14 cellular contexts compared by ENCODE assay signal in the genomic region with DNA sequence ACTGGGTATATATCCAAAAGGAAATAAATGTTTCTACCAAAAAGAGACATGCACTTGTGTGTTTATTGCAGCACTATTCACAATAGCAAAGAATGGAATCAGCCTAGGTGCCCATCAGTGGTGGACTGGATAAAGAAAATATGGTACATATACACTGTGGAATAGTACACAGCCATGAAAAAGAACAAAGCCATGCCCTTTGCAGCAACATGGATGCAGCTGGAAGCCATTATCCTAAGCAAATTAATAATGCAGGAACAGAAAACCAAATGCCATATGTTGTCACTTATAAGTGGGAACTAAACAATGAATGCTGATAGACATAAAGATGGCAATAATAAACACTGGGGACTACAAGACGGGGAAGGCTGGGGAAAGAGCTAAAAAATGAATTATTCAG.
DNase-seq lines count a peak whose midpoint lies in the region; ATAC-seq and TF ChIP-seq lines count a peak whose summit lies in the region.
"Had no signal": no experiment of that assay in that cellular context is flagged by ENCODE, and none has a peak within 500 bp of the region (broad histone marks: within the 10 kb centered on the region; RNA-seq: fewer than 3 reads in every experiment).

No MANE protein-coding gene starts in this region.

- CTCF ChIA-PET in activated CD4-positive, alpha-beta T cell treated with anti-CD3 and anti-CD28 coated beads for 36 hours (lab: Charles Lee) = interaction anchor here (1.1 kb wide), 1 partner anchor 187 kb away, joined by 3 read pairs; no protein-coding TSS in a partner anchor
- CTCF ChIA-PET in CD4-positive, alpha-beta T cell (lab: Charles Lee) = interaction anchor here (1.5 to 4.6 kb wide), 2 partner anchors 10 to 20 kb away, joined by 3 to 17 read pairs; no protein-coding TSS in a partner anchor
- CTCF ChIA-PET in WTC11 (lab: Charles Lee) = no interaction called here
- CTCF ChIA-PET in naive thymus-derived CD4-positive, alpha-beta T cell (lab: Charles Lee) = no interaction called here

- no peak for TF ChIP-seq CTCF in CD4-positive, alpha-beta T cell (IDR thresholded peaks at IDR 0.05)
- no peak for TF ChIP-seq CTCF in WTC11 (IDR thresholded peaks at IDR 0.05)

- H3K4me3 ChIP-seq in naive thymus-derived CD4-positive, alpha-beta T cell (ENCODE audit: low read length) = no peak overlapping the region
- H3K4me3 ChIP-seq: HAP-1 had no signal

- no peak overlapping the region for H3K27ac ChIP-seq in CD4-positive, alpha-beta T cell (ENCODE audit: low read depth, low read length)
- no peak overlapping the region for H3K27ac ChIP-seq in naive thymus-derived CD4-positive, alpha-beta T cell (ENCODE audit: low read depth, low read length)

- DNase-seq in activated CD4-positive, alpha-beta T cell treated with anti-CD3 and anti-CD28 coated beads for 36 hours = no peak
- no peak for DNase-seq in activated CD4-positive, alpha-beta T cell treated with anti-CD3 and anti-CD28 coated beads, Interleukin-2, amount 50 U/mL, for 1 hour
- no peak for DNase-seq in CD4-positive, alpha-beta T cell
- DNase-seq in WTC11 (ENCODE audit: low spot score) = no peak
- no peak for DNase-seq in naive thymus-derived CD4-positive, alpha-beta T cell
- no peak for DNase-seq in immature natural killer cell
- no peak for DNase-seq in NCI-H1417 treated with DMSO at 0.1 percent for 48 hours (lab: John Stamatoyannopoulos, UW)
- DNase-seq: 8988T; BE2C; C1 segment of cervical spinal cord; Caco-2; CD4-positive, CD25-positive, alpha-beta regulatory T cell; GDM1 had no signal

- intact Hi-C loops in activated CD4-positive, alpha-beta T cell treated with anti-CD3 and anti-CD28 coated beads for 36 hours (cut with DNase I, micrococcal nuclease) = no loop called here
- intact Hi-C loops in CD4-positive, alpha-beta T cell (cut with DNase I, micrococcal nuclease) = no loop called here
- intact Hi-C loops in naive thymus-derived CD4-positive, alpha-beta T cell (cut with micrococcal nuclease) = no loop called here

- H3K4me1 ChIP-seq in naive thymus-derived CD4-positive, alpha-beta T cell (ENCODE audit: control insufficient read depth in 2 of 2, insufficient read depth in 2 of 2, low read length in 2 of 2) = peaks cover 27 to 55% of the 10 kb centered on the region in 2 donors
- H3K4me1 ChIP-seq: BE2C, HAP-1 had no signal

- POLR2A ChIA-PET in activated CD4-positive, alpha-beta T cell treated with anti-CD3 and anti-CD28 coated beads for 36 hours (lab: Charles Lee) = no interaction called here
- POLR2A ChIA-PET in CD4-positive, alpha-beta T cell (lab: Charles Lee) = interaction anchor here (12.6 kb wide), 1 partner anchor 8 kb away, joined by 180 read pairs; no protein-coding TSS in a partner anchor
- POLR2A ChIA-PET in WTC11 (lab: Charles Lee) = no interaction called here
- POLR2A ChIA-PET in naive thymus-derived CD4-positive, alpha-beta T cell (lab: Charles Lee) = interaction anchor here (0.5 to 14.8 kb wide), 8 partner anchors 8 to 1114 kb away, joined by 3 to 226 read pairs (median 3); a partner anchor contains a TSS

- H3K9me3 Mint-ChIP-seq in activated CD4-positive, alpha-beta T cell treated with anti-CD3 and anti-CD28 coated beads for 36 hours (ENCODE audit: low read depth) = peaks cover 30% of the 10 kb centered on the region
- peaks cover 8% of the 10 kb centered on the region for H3K9me3 Mint-ChIP-seq in CD4-positive, alpha-beta T cell
- H3K9me3 Mint-ChIP-seq in WTC11 = peaks cover 31% of the 10 kb centered on the region
- H3K9me3 Mint-ChIP-seq in naive thymus-derived CD4-positive, alpha-beta T cell = peaks cover 0 to 46% (median 18%) of the 10 kb centered on the region in 11 donors
- H3K9me3 Mint-ChIP-seq in immature natural killer cell = peaks cover 0 to 3% (median 0%) of the 10 kb centered on the region in 6 donors

- no peak for ATAC-seq in activated CD4-positive, alpha-beta T cell treated with anti-CD3 and anti-CD28 coated beads for 36 hours
- no peak for ATAC-seq in CD4-positive, alpha-beta T cell (ENCODE audit: poor library complexity)
- ATAC-seq in WTC11 = no peak
- no peak for ATAC-seq in naive thymus-derived CD4-positive, alpha-beta T cell

- no peaks in the 10 kb centered on the region for H3K27me3 ChIP-seq in CD4-positive, alpha-beta T cell (ENCODE audit: control insufficient read depth, insufficient read depth, low read length)
- no peaks in the 10 kb centered on the region for H3K27me3 ChIP-seq in naive thymus-derived CD4-positive, alpha-beta T cell (ENCODE audit: control insufficient read depth in 2 of 2, insufficient read depth in 2 of 2, low read length in 2 of 2)
- H3K27me3 ChIP-seq: BE2C had no signal

- H3K27me3 Mint-ChIP-seq in activated CD4-positive, alpha-beta T cell treated with anti-CD3 and anti-CD28 coated beads for 36 hours = no peaks in the 10 kb centered on the region
- H3K27me3 Mint-ChIP-seq in CD4-positive, alpha-beta T cell = no peaks in the 10 kb centered on the region
- no peaks in the 10 kb centered on the region for H3K27me3 Mint-ChIP-seq in WTC11 (ENCODE audit: low read depth)
- no peaks in the 10 kb centered on the region for H3K27me3 Mint-ChIP-seq in naive thymus-derived CD4-positive, alpha-beta T cell
- peaks cover 0 to 3% (median 0%) of the 10 kb centered on the region in 3 donors for H3K27me3 Mint-ChIP-seq in immature natural killer cell (ENCODE audit: low read depth in 3 of 3)
- H3K27me3 Mint-ChIP-seq: CD4-positive, CD25-positive, alpha-beta regulatory T cell had no signal

- H3K36me3 Mint-ChIP-seq in activated CD4-positive, alpha-beta T cell treated with anti-CD3 and anti-CD28 coated beads for 36 hours (ENCODE audit: low read depth) = peaks cover 81% of the 10 kb centered on the region
- peaks cover 80% of the 10 kb centered on the region for H3K36me3 Mint-ChIP-seq in CD4-positive, alpha-beta T cell (ENCODE audit: low read depth)
- H3K36me3 Mint-ChIP-seq in WTC11 (peaks cover 58% of the 10 kb centered on the region), immature natural killer cell (peaks cover 34 to 50% (median 34%) of the 10 kb centered on the region in 3 donors)
- H3K36me3 Mint-ChIP-seq in naive thymus-derived CD4-positive, alpha-beta T cell = peaks cover 51 to 78% (median 69%) of the 10 kb centered on the region in 5 donors

- H3K4me3 Mint-ChIP-seq in activated CD4-positive, alpha-beta T cell treated with anti-CD3 and anti-CD28 coated beads for 36 hours = no peak overlapping the region
- H3K4me3 Mint-ChIP-seq in CD4-positive, alpha-beta T cell = no peak overlapping the region
- H3K4me3 Mint-ChIP-seq in WTC11 (no peak overlapping the region), immature natural killer cell (no peak overlapping the region)
- no peak overlapping the region for H3K4me3 Mint-ChIP-seq in naive thymus-derived CD4-positive, alpha-beta T cell

- H3K4me1 Mint-ChIP-seq in activated CD4-positive, alpha-beta T cell treated with anti-CD3 and anti-CD28 coated beads for 36 hours = peaks cover 65% of the 10 kb centered on the region
- peaks cover 74% of the 10 kb centered on the region for H3K4me1 Mint-ChIP-seq in CD4-positive, alpha-beta T cell (ENCODE audit: low read depth)
- no peaks in the 10 kb centered on the region for H3K4me1 Mint-ChIP-seq in WTC11
- H3K4me1 Mint-ChIP-seq in naive thymus-derived CD4-positive, alpha-beta T cell = peaks cover 37 to 87% (median 67%) of the 10 kb centered on the region in 7 donors
- peaks cover 46 to 72% of the 10 kb centered on the region in 2 donors for H3K4me1 Mint-ChIP-seq in immature natural killer cell

- H3K36me3 ChIP-seq in naive thymus-derived CD4-positive, alpha-beta T cell (ENCODE audit: control insufficient read depth in 2 of 3, insufficient read depth in 3 of 3, low read length in 3 of 3) = peaks cover 5 to 37% (median 5%) of the 10 kb centered on the region in 3 experiments
- H3K36me3 ChIP-seq: BE2C had no signal

- peaks cover 6% of the 10 kb centered on the region for H3K9me3 ChIP-seq in CD4-positive, alpha-beta T cell (ENCODE audit: control insufficient read depth, low read length)
- H3K9me3 ChIP-seq in naive thymus-derived CD4-positive, alpha-beta T cell (ENCODE audit: control insufficient read depth in 2 of 3, low read length in 3 of 3) = peaks cover 0 to 4% (median 0%) of the 10 kb centered on the region in 3 experiments
- H3K9me3 ChIP-seq: BE2C, Caco-2, HAP-1 had no signal

- H3K27ac Mint-ChIP-seq in activated CD4-positive, alpha-beta T cell treated with anti-CD3 and anti-CD28 coated beads for 36 hours = peak overlapping the region; percentile 19
- peak overlapping the region; percentile 76 for H3K27ac Mint-ChIP-seq in CD4-positive, alpha-beta T cell
- H3K27ac Mint-ChIP-seq in WTC11 (no peak overlapping the region), immature natural killer cell (no peak overlapping the region)
- peak overlapping the region in 6 of 9 donors; percentile 21 to 82 (median 48) for H3K27ac Mint-ChIP-seq in naive thymus-derived CD4-positive, alpha-beta T cell
- H3K27ac Mint-ChIP-seq: CD4-positive, CD25-positive, alpha-beta regulatory T cell had no signal

TF ChIP-seq in WTC11, 78 proteins besides CTCF, POLR2A, EP300 and RAD21:
- TF ChIP-seq, protein P1, sequence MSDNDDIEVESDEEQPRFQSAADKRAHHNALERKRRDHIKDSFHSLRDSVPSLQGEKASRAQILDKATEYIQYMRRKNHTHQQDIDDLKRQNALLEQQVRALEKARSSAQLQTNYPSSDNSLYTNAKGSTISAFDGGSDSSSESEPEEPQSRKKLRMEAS (CRISPR knock-in tag; IDR thresholded peaks at IDR 0.05) = no peak
- TF ChIP-seq PRRX2 (CRISPR knock-in tag; IDR thresholded peaks at IDR 0.05) = no peak
- TF ChIP-seq GTF2I (CRISPR knock-in tag; conservative IDR thresholded peaks at IDR 0.05) = peak; percentile 75; the same call in 1 of the 2 replicates
- TF ChIP-seq, protein P2, sequence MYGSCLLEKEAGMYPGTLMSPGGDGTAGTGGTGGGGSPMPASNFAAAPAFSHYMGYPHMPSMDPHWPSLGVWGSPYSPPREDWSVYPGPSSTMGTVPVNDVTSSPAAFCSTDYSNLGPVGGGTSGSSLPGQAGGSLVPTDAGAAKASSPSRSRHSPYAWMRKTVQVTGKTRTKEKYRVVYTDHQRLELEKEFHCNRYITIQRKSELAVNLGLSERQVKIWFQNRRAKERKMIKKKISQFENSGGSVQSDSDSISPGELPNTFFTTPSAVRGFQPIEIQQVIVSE (CRISPR knock-in tag; IDR thresholded peaks at IDR 0.05; ENCODE audit: borderline replicate concordance) = no peak

Comparison
In these comparisons a context has a peak if more than half of its experiments do, and no peak if none do; other contexts are left out.
1. H3K27ac Mint-ChIP-seq: peak in activated CD4-positive, alpha-beta T cell treated with anti-CD3 and anti-CD28 coated beads for 36 hours (single experiment), CD4-positive, alpha-beta T cell (single experiment) and naive thymus-derived CD4-positive, alpha-beta T cell (6 of 9); none in WTC11 (single experiment) and immature natural killer cell (0 of 6).
2. CTCF ChIA-PET loops: an anchor here in activated CD4-positive, alpha-beta T cell treated with anti-CD3 and anti-CD28 coated beads for 36 hours (1.1 kb wide) and CD4-positive, alpha-beta T cell (1.5 to 4.6 kb wide); none called in WTC11 and naive thymus-derived CD4-positive, alpha-beta T cell.
3. POLR2A ChIA-PET loops: an anchor here in CD4-positive, alpha-beta T cell (12.6 kb wide) and naive thymus-derived CD4-positive, alpha-beta T cell (0.5 to 14.8 kb wide); none called in activated CD4-positive, alpha-beta T cell treated with anti-CD3 and anti-CD28 coated beads for 36 hours and WTC11.